20 cellular contexts compared by ENCODE assay signal in the genomic region with DNA sequence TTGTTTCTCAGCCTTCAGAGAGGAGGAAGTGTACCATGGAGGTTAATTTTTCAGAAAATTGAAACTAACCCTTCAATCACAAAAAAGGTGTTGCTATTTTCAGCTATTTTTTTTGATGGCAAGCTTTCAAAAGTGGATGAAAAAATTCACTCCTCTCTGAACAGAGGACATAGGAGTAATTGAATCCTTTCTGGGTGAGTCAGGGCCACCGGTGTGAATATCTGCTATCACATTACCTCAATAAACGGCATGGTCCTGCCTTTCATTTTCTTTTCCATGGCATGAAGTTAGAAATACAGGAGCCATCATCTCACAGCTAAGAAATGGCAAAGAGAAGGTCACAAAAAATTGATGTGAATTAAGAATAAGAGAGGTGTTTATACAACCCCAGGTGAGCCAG.
"Had no signal": no experiment of that assay in that cellular context is flagged by ENCODE, and none has a peak within 500 bp of the region (broad histone marks: within the 10 kb centered on the region; RNA-seq: fewer than 3 reads in every experiment).

No MANE protein-coding gene starts in this region.

- H3K4me3 ChIP-seq: MG63 had no signal

- ATAC-seq: activated T-helper 17 cell treated with anti-CD3 and anti-CD28 coated beads, Interleukin-2, amount 50 U/mL, for 72 hours; Panc1; T-helper 17 cell had no signal

- H3K9ac ChIP-seq: KMS-11 had no signal

- H3K27ac ChIP-seq: KMS-11 had no signal

- H3K36me3 ChIP-seq: MG63 had no signal

- DNase-seq: activated B cell treated with CpG ODN at 0.5 μM for 24 hours; activated CD4-positive, alpha-beta memory T cell treated with anti-CD3 and anti-CD28 coated beads, Interleukin-2, amount 10 ng/mL, durations not matched to agents 7 days and 5 days; activated CD4-positive, alpha-beta T cell treated with anti-CD3 and anti-CD28 coated beads, Interleukin-2, amount 10 ng/mL, durations not matched to agents 7 days and 5 days; activated gamma-delta T cell; activated naive CD4-positive, alpha-beta T cell treated with anti-CD3 and anti-CD28 coated beads for 36 hours; activated T-cell treated with anti-CD3 and anti-CD28 coated beads for 4 hours; activated T-cell treated with anti-CD3 and anti-CD28 coated beads, Interleukin-2, amount 50 U/mL, for 48 hours; amygdala; MG63; NCI-H1105; NCI-H1436; NCI-H187; NCI-H2081; NCI-H524; SHP77; T-helper 17 cell; T-helper 9 cell had no signal

- H3K4me2 ChIP-seq: KMS-11 had no signal

- H3K27me3 ChIP-seq: MG63 had no signal

- H3K9me3 ChIP-seq: MG63 had no signal
